Comparison of ENCODE assay signal across 1 cellular context in genomic region chr20:43530321-43531090, GRCh38.
A peak's percentile ranks its signal among the peaks of the same experiment; 100 is the strongest.
TF ChIP-seq lines count a peak whose summit lies in the region.

No MANE protein-coding gene starts in this region.

TF ChIP-seq in HepG2, 621 proteins besides CTCF, POLR2A, EP300 and RAD21 (continued from another document):
- TF ChIP-seq ZNF318 (CRISPR knock-in tag; IDR thresholded peaks at IDR 0.05): 0 out of 2 replicates have a peak, but pooled peaks have one; percentile 77
- TF ChIP-seq ZSCAN12 (CRISPR knock-in tag; IDR thresholded peaks at IDR 0.05): 0 out of 2 replicates have a peak, but pooled peaks have one; percentile 46
- TF ChIP-seq, protein P1, sequence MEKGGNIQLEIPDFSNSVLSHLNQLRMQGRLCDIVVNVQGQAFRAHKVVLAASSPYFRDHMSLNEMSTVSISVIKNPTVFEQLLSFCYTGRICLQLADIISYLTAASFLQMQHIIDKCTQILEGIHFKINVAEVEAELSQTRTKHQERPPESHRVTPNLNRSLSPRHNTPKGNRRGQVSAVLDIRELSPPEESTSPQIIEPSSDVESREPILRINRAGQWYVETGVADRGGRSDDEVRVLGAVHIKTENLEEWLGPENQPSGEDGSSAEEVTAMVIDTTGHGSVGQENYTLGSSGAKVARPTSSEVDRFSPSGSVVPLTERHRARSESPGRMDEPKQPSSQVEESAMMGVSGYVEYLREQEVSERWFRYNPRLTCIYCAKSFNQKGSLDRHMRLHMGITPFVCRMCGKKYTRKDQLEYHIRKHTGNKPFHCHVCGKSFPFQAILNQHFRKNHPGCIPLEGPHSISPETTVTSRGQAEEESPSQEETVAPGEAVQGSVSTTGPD (CRISPR knock-in tag; IDR thresholded peaks at IDR 0.05): 0 out of 2 replicates have a peak, but pooled peaks have one; percentile 71
- no peak for TF ChIP-seq IKZF1 (IDR thresholded peaks at IDR 0.05)
- TF ChIP-seq KAT8 (CRISPR knock-in tag; IDR thresholded peaks at IDR 0.05): peak; percentile 81
- TF ChIP-seq SRSF9 (IDR thresholded peaks at IDR 0.05; ENCODE audit: borderline replicate concordance, insufficient read depth, low read depth, low read length, poor library complexity, severe bottlenecking): no peak
- no peak for TF ChIP-seq FOXM1 (CRISPR knock-in tag; IDR thresholded peaks at IDR 0.05)
- TF ChIP-seq ATF2 (CRISPR knock-in tag; IDR thresholded peaks at IDR 0.05): peak; percentile 72; the same call in 1 of the 2 replicates
- no peak for TF ChIP-seq ZSCAN30 (CRISPR knock-in tag; IDR thresholded peaks at IDR 0.05)
- TF ChIP-seq ZC3H4 (CRISPR knock-in tag; IDR thresholded peaks at IDR 0.05; ENCODE audit: borderline replicate concordance): peak; percentile 56; the same call in 1 of the 2 replicates
- no peak; the same call in 1 of the 2 replicates for TF ChIP-seq ZNF841 (CRISPR knock-in tag; IDR thresholded peaks at IDR 0.05; ENCODE audit: borderline replicate concordance)
- TF ChIP-seq PCBP2 (optimal IDR thresholded peaks at IDR 0.05; ENCODE audit: low read depth, low read length, poor library complexity, severe bottlenecking): no peak
- TF ChIP-seq ZNF484 (CRISPR knock-in tag; IDR thresholded peaks at IDR 0.05; ENCODE audit: borderline replicate concordance, low read depth): no peak
- TF ChIP-seq, protein P2, sequence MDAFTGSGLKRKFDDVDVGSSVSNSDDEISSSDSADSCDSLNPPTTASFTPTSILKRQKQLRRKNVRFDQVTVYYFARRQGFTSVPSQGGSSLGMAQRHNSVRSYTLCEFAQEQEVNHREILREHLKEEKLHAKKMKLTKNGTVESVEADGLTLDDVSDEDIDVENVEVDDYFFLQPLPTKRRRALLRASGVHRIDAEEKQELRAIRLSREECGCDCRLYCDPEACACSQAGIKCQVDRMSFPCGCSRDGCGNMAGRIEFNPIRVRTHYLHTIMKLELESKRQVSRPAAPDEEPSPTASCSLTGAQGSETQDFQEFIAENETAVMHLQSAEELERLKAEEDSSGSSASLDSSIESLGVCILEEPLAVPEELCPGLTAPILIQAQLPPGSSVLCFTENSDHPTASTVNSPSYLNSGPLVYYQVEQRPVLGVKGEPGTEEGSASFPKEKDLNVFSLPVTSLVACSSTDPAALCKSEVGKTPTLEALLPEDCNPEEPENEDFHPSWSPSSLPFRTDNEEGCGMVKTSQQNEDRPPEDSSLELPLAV (CRISPR knock-in tag; conservative IDR thresholded peaks at IDR 0.05; ENCODE audit: low read depth): no peak
- peak; percentile 62 for TF ChIP-seq PATZ1 (CRISPR knock-in tag; IDR thresholded peaks at IDR 0.05)
- peak; percentile 98 for TF ChIP-seq ZNF784 (CRISPR knock-in tag; IDR thresholded peaks at IDR 0.05; ENCODE audit: borderline replicate concordance)
- 0 out of 2 replicates have a peak, but pooled peaks have one; percentile 37 for TF ChIP-seq DNMT1 (CRISPR knock-in tag; IDR thresholded peaks at IDR 0.05)
- peak; percentile 71; the same call in 1 of the 2 replicates for TF ChIP-seq SIX4 (CRISPR knock-in tag; IDR thresholded peaks at IDR 0.05)
- TF ChIP-seq MAZ (IDR thresholded peaks at IDR 0.05; ENCODE audit: borderline replicate concordance, low read depth, low read length): peak; percentile 62
- TF ChIP-seq MAZ (CRISPR knock-in tag; IDR thresholded peaks at IDR 0.05; ENCODE audit: low read depth): peak; percentile 67; the same call in 1 of the 2 replicates
- no peak for TF ChIP-seq RARG (CRISPR knock-in tag; IDR thresholded peaks at IDR 0.05; ENCODE audit: low read depth)
- no peak for TF ChIP-seq U2AF1 (optimal IDR thresholded peaks at IDR 0.05; ENCODE audit: low read depth, low read length)
- peak; percentile 92 for TF ChIP-seq SNAPC2 (CRISPR knock-in tag; IDR thresholded peaks at IDR 0.05)
- no peak for TF ChIP-seq ZNF382 (CRISPR knock-in tag; IDR thresholded peaks at IDR 0.05; ENCODE audit: borderline replicate concordance)
- TF ChIP-seq, protein P3, sequence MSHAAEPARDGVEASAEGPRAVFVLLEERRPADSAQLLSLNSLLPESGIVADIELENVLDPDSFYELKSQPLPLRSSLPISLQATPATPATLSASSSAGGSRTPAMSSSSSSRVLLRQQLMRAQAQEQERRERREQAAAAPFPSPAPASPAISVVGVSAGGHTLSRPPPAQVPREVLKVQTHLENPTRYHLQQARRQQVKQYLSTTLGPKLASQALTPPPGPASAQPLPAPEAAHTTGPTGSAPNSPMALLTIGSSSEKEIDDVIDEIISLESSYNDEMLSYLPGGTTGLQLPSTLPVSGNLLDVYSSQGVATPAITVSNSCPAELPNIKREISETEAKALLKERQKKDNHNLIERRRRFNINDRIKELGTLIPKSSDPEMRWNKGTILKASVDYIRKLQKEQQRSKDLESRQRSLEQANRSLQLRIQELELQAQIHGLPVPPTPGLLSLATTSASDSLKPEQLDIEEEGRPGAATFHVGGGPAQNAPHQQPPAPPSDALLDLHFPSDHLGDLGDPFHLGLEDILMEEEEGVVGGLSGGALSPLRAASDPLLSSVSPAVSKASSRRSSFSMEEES (CRISPR knock-in tag; IDR thresholded peaks at IDR 0.05): peak; percentile 97
- peak; percentile 84 for TF ChIP-seq TOPORS (CRISPR knock-in tag; IDR thresholded peaks at IDR 0.05)
- peak; percentile 99 for TF ChIP-seq ZNF619 (CRISPR knock-in tag; IDR thresholded peaks at IDR 0.05)
- peak; percentile 87; the same call in 1 of the 2 replicates for TF ChIP-seq FOXC1 (CRISPR knock-in tag; IDR thresholded peaks at IDR 0.05; ENCODE audit: borderline replicate concordance)
- no peak for TF ChIP-seq HHEX (CRISPR knock-in tag; IDR thresholded peaks at IDR 0.05)
- TF ChIP-seq ZNF460 (CRISPR knock-in tag; IDR thresholded peaks at IDR 0.05; ENCODE audit: borderline replicate concordance): no peak
- TF ChIP-seq, protein P4, sequence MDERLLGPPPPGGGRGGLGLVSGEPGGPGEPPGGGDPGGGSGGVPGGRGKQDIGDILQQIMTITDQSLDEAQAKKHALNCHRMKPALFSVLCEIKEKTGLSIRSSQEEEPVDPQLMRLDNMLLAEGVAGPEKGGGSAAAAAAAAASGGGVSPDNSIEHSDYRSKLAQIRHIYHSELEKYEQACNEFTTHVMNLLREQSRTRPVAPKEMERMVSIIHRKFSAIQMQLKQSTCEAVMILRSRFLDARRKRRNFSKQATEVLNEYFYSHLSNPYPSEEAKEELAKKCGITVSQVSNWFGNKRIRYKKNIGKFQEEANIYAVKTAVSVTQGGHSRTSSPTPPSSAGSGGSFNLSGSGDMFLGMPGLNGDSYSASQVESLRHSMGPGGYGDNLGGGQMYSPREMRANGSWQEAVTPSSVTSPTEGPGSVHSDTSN (CRISPR knock-in tag; IDR thresholded peaks at IDR 0.05): no peak
- TF ChIP-seq MAFG (CRISPR knock-in tag; IDR thresholded peaks at IDR 0.05): peak; percentile 68
- peak; percentile 77 for TF ChIP-seq CBX1 (IDR thresholded peaks at IDR 0.05; ENCODE audit: low read depth)
- TF ChIP-seq ZEB1 (IDR thresholded peaks at IDR 0.05; ENCODE audit: insufficient replicate concordance, low read depth): peak; percentile 82
- TF ChIP-seq CHD2 (IDR thresholded peaks at IDR 0.05; ENCODE audit: low read depth, low read length): no peak
- no peak for TF ChIP-seq ATF7 (IDR thresholded peaks at IDR 0.05)
- TF ChIP-seq ATF7 (CRISPR knock-in tag; IDR thresholded peaks at IDR 0.05): no peak
- no peak for TF ChIP-seq NFIB (CRISPR knock-in tag; IDR thresholded peaks at IDR 0.05; ENCODE audit: borderline replicate concordance)
- TF ChIP-seq FOXP1 (IDR thresholded peaks at IDR 0.05): no peak
- TF ChIP-seq FOXP1 (CRISPR knock-in tag; IDR thresholded peaks at IDR 0.05): peak; percentile 79; the same call in 1 of the 2 replicates
- no peak for TF ChIP-seq NONO (IDR thresholded peaks at IDR 0.05)
- 0 out of 2 replicates have a peak, but pooled peaks have one; percentile 22 for TF ChIP-seq NONO (CRISPR knock-in tag; conservative IDR thresholded peaks at IDR 0.05)
- TF ChIP-seq ETS1 (CRISPR knock-in tag; IDR thresholded peaks at IDR 0.05): no peak
- peak; percentile 67; the same call in 1 of the 2 replicates for TF ChIP-seq SOX13 (IDR thresholded peaks at IDR 0.05)
- peak in 1 of 2 experiments; percentile 84; a peak in 2 of 4 replicates for TF ChIP-seq SOX13 (CRISPR knock-in tag; conservative IDR thresholded peaks at IDR 0.05 in 1 of 2, IDR thresholded peaks at IDR 0.05 in 1 of 2)
TF ChIP-seq in HepG2: peak in this region for 365.
